In the genomic region with DNA sequence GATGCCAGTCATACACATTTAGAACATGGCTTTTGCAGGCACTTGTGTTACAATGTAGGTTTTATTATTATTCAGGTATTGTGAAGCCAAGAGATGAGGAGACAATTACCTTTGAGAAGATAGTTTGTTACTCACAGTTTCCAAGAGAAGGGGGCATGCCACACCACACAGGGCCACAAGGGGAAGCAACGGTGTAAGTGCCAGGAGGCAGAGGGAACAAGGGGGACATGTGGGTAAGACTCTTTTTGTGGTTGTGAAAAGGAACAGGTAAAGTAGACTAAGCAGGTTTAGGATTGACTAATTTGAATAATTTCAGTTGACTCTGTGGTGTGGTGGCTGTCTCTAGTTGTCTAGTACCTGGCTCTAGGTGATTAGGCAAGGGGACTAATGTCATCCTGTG, we compare ENCODE assay signal across 17 cellular contexts.
DNase-seq lines count a peak whose midpoint lies in the region; ATAC-seq and TF ChIP-seq lines count a peak whose summit lies in the region.
"Had no signal": no experiment of that assay in that cellular context is flagged by ENCODE, and none has a peak within 500 bp of the region (broad histone marks: within the 10 kb centered on the region; RNA-seq: fewer than 3 reads in every experiment).

No MANE protein-coding gene starts in this region.

- H3K4me3 ChIP-seq in GM06990 (replicated peaks; ENCODE audit: low read depth, low read length), result no peak overlapping the region
- no peak overlapping the region for H3K4me3 ChIP-seq in Jurkat, Clone E6-1 (ENCODE audit: low read length)
- H3K4me3 ChIP-seq in fibroblast of villous mesenchyme (ENCODE audit: low read depth, low read length), result no peak overlapping the region

- no peak for DNase-seq in GM06990 (ENCODE audit: extremely low read depth, insufficient read length)
- DNase-seq in Jurkat, Clone E6-1 (ENCODE audit: low read depth, low spot score), result peak; percentile 3
- no peak for DNase-seq in fibroblast of villous mesenchyme (ENCODE audit: low read depth)
- no peak for DNase-seq in SHP77 (lab: John Stamatoyannopoulos, UW)
- DNase-seq: activated CD4-positive, alpha-beta T cell treated with anti-CD3 and anti-CD28 coated beads, Interleukin-2, amount 10 ng/mL, durations not matched to agents 24 days and 14 days; BE2C; HCEC 1CT; kidney glomerular epithelial cell; naive thymus-derived CD8-positive, alpha-beta T cell; NCI-H2227 treated with DMSO at 0.1 percent for 48 hours; NK-92 treated with Interleukin-12 subunit alpha and Interleukin-12 subunit beta, amount 100 ng/mL, for 24 hours; RPMI8226; stimulated activated CD4-positive, alpha-beta T cell treated with anti-CD3 and anti-CD28 coated beads, Interleukin-4, amount 100 ng/mL, for 4 hours; substantia nigra had no signal

- TF ChIP-seq CTCF in GM06990 (IDR thresholded peaks at IDR 0.05; ENCODE audit: insufficient read depth, low read length, poor library complexity, severe bottlenecking) (peak; percentile 25), GM12874 (IDR thresholded peaks at IDR 0.05; ENCODE audit: insufficient read depth, low read depth, low read length) (peak; percentile 19; the same call in 1 of the 2 replicates), fibroblast of villous mesenchyme (IDR thresholded peaks at IDR 0.05; ENCODE audit: insufficient read depth, low read depth, low read length) (peak; percentile 9)

- no peaks in the 10 kb centered on the region for H3K36me3 ChIP-seq in GM06990 (ENCODE audit: control insufficient read depth, insufficient read depth, low read length)
- H3K36me3 ChIP-seq: BE2C had no signal

- H3K27me3 ChIP-seq in GM06990 (replicated peaks; ENCODE audit: control insufficient read depth, insufficient read depth, low read length), result no peaks in the 10 kb centered on the region; the same call in 1 of the 2 replicates
- H3K27me3 ChIP-seq: BE2C had no signal

- ATAC-seq in GM21526 (IDR thresholded peaks at IDR 0.05; ENCODE audit: low FRiP score, unreplicated experiment) (no peak), HG03097 (IDR thresholded peaks at IDR 0.05; ENCODE audit: low FRiP score, unreplicated experiment) (no peak)
- ATAC-seq: naive thymus-derived CD8-positive, alpha-beta T cell had no signal
